Comparison of ENCODE assay signal across 18 cellular contexts in genomic region chr9:7967093-7967827, GRCh38.
DNase-seq lines count a peak whose midpoint lies in the region; ATAC-seq lines count a peak whose summit lies in the region.
"Had no signal": no experiment of that assay in that cellular context is flagged by ENCODE, and none has a peak within 500 bp of the region (broad histone marks: within the 10 kb centered on the region; RNA-seq: fewer than 3 reads in every experiment).

No MANE protein-coding gene starts in this region.

- no peak overlapping the region for H3K27ac Mint-ChIP-seq in T-helper 17 cell
- peak overlapping the region in 1 of 2 donors; percentile 7 for H3K27ac Mint-ChIP-seq in natural killer cell treated with Interleukin-12 subunit alpha and Interleukin-12 subunit beta and Interleukin-15 and Interleukin-18, amount 100 ng/mL, for 72 hours
- H3K27ac Mint-ChIP-seq: activated T-helper 1 cell treated with anti-CD3 and anti-CD28 coated beads, Interleukin-12 subunit alpha, Interleukin-12 subunit beta, Interleukin-2, Interleukin-4 antibody, amounts not matched to agents 30 ng/mL and 10 ng/mL and 1 ng/mL, durations not matched to agents 14 hours and 24 hours and 36 hours; T-helper 2 cell treated with Interferon-gamma antibody and Interleukin-4, amounts not matched to agents 5 μg/mL and 100 μg/mL, for 36 hours had no signal

- H3K27me3 Mint-ChIP-seq in T-helper 17 cell = peaks cover 7% of the 10 kb centered on the region
- H3K27me3 Mint-ChIP-seq in natural killer cell treated with Interleukin-12 subunit alpha and Interleukin-12 subunit beta and Interleukin-15 and Interleukin-18, amount 100 ng/mL, for 72 hours = peaks cover 0 to 31% of the 10 kb centered on the region in 2 donors
- H3K27me3 Mint-ChIP-seq: naive B cell had no signal

- no peak overlapping the region for H3K4me3 Mint-ChIP-seq in T-helper 17 cell
- H3K4me3 Mint-ChIP-seq in natural killer cell treated with Interleukin-12 subunit alpha and Interleukin-12 subunit beta and Interleukin-15 and Interleukin-18, amount 100 ng/mL, for 72 hours = peak overlapping the region; percentile 9
- H3K4me3 Mint-ChIP-seq: activated T-helper 1 cell treated with anti-CD3 and anti-CD28 coated beads, Interleukin-12 subunit alpha, Interleukin-12 subunit beta, Interleukin-2, Interleukin-4 antibody, amounts not matched to agents 30 ng/mL and 10 ng/mL and 1 ng/mL, durations not matched to agents 14 hours and 24 hours and 36 hours; CD4-positive, alpha-beta memory T cell; T-helper 2 cell treated with Interferon-gamma antibody and Interleukin-4, amounts not matched to agents 5 μg/mL and 100 μg/mL, for 36 hours had no signal

- no peaks in the 10 kb centered on the region for H3K9me3 Mint-ChIP-seq in natural killer cell treated with Interleukin-12 subunit alpha and Interleukin-12 subunit beta and Interleukin-15 and Interleukin-18, amount 100 ng/mL, for 72 hours
- H3K9me3 Mint-ChIP-seq: CD4-positive, alpha-beta memory T cell had no signal

- peaks cover 9% of the 10 kb centered on the region for H3K4me1 Mint-ChIP-seq in T-helper 17 cell
- peaks cover 11 to 16% of the 10 kb centered on the region in 2 donors for H3K4me1 Mint-ChIP-seq in natural killer cell treated with Interleukin-12 subunit alpha and Interleukin-12 subunit beta and Interleukin-15 and Interleukin-18, amount 100 ng/mL, for 72 hours (ENCODE audit: low read depth in 2 of 2)

- DNase-seq in DMS53 (lab: John Stamatoyannopoulos, UW) = peak; percentile 21
- no peak for DNase-seq in DMS53 treated with DMSO at 0.1 percent for 48 hours (lab: John Stamatoyannopoulos, UW; ENCODE audit: unreplicated experiment)
- DNase-seq in T-helper 17 cell = no peak
- DNase-seq in natural killer cell treated with Interleukin-12 subunit alpha and Interleukin-12 subunit beta and Interleukin-15 and Interleukin-18, amount 100 ng/mL, for 72 hours (ENCODE audit: low spot score) = no peak
- no peak for DNase-seq in activated gamma-delta T cell (lab: John Stamatoyannopoulos, UW)
- DNase-seq in hippocampal formation (lab: John Stamatoyannopoulos, UW) = no peak
- DNase-seq: brain microvascular endothelial cell; CD4-positive, alpha-beta memory T cell; left ventricle myocardium superior; naive B cell; NCI-H1417 treated with DMSO at 0.1 percent for 48 hours; retina; stimulated activated CD4-positive, alpha-beta T cell treated with anti-CD3 and anti-CD28 coated beads, Interleukin-1b, Interleukin-23, amount 100 ng/mL, for 48 hours had no signal

- H3K9me3 ChIP-seq in T-helper 17 cell (ENCODE audit: control insufficient read depth, low read length, poor library complexity, severe bottlenecking) = no peaks in the 10 kb centered on the region
- H3K9me3 ChIP-seq: thyroid gland had no signal

- H3K36me3 Mint-ChIP-seq in T-helper 17 cell (ENCODE audit: low read depth) = no peaks in the 10 kb centered on the region
- no peaks in the 10 kb centered on the region for H3K36me3 Mint-ChIP-seq in natural killer cell treated with Interleukin-12 subunit alpha and Interleukin-12 subunit beta and Interleukin-15 and Interleukin-18, amount 100 ng/mL, for 72 hours
- H3K36me3 Mint-ChIP-seq: CD4-positive, alpha-beta memory T cell; naive B cell had no signal

- peak; percentile 46 for ATAC-seq in GM18907 (IDR thresholded peaks at IDR 0.05; ENCODE audit: unreplicated experiment)
- peak; percentile 73 for ATAC-seq in T-helper 17 cell
- peak; percentile 69 to 72 for ATAC-seq in natural killer cell treated with Interleukin-12 subunit alpha and Interleukin-12 subunit beta and Interleukin-15 and Interleukin-18, amount 100 ng/mL, for 72 hours
- ATAC-seq in GM18520 (IDR thresholded peaks at IDR 0.05; ENCODE audit: unreplicated experiment) = no peak
- ATAC-seq: left ventricle myocardium superior had no signal
